In the genomic region with DNA sequence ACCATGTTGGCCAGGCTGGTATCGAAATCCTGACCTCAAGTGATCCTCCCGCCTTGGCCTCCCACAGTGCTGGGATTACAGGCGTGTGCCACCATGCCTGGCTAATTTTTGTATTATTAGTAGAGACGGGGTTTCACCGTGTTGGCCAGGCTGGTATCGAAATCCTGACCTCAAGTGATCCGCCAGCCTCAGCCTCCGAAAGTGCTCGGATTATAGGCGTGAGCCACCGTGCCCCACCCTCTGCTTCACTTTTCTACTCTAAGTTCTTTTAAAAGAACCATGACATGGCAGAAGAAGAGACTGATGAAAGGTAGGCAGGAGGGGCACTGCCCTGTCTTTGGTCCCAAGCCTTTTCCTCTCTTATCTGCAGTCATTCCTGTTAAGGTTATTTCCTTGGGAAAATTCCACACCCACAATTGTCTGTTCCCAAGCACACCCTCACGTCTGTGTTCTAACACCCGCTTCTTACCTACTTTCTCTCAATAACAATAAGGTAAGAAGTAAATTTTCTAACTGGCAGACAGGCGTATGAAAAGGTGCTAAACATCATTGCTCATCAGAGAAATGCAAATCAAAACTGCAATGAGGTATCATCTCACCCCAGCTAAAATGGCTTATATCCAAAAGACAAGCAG, we compare ENCODE assay signal across 9 cellular contexts.
"Had no signal": no experiment of that assay in that cellular context is flagged by ENCODE, and none has a peak within 500 bp of the region (broad histone marks: within the 10 kb centered on the region; RNA-seq: fewer than 3 reads in every experiment).

No MANE protein-coding gene starts in this region.

- H3K4me3 Mint-ChIP-seq: GM23338, H9, HFFc6 had no signal

- H3K4me2 ChIP-seq: GM23338 had no signal

- H3K36me3 ChIP-seq: HAP-1 had no signal

- H3K27ac ChIP-seq: GM23248 had no signal

- H3K9me3 Mint-ChIP-seq: GM23338, H9 had no signal

- H3K27ac Mint-ChIP-seq: GM23338, H9, HFFc6 had no signal

- H3K9me3 ChIP-seq: HAP-1 had no signal

- DNase-seq: GM23248, GOT3, H7, H9, HCEC 1CT, HFFc6 had no signal

- H3K9ac ChIP-seq: GM23248 had no signal

- H3K4me1 ChIP-seq: HAP-1 had no signal

- H3K4me3 ChIP-seq: GM23248, GM23338, HAP-1 had no signal

- ATAC-seq: GM23338, HCT116 had no signal

- H2AFZ ChIP-seq: GM23248, GM23338 had no signal
